In the genomic region with DNA sequence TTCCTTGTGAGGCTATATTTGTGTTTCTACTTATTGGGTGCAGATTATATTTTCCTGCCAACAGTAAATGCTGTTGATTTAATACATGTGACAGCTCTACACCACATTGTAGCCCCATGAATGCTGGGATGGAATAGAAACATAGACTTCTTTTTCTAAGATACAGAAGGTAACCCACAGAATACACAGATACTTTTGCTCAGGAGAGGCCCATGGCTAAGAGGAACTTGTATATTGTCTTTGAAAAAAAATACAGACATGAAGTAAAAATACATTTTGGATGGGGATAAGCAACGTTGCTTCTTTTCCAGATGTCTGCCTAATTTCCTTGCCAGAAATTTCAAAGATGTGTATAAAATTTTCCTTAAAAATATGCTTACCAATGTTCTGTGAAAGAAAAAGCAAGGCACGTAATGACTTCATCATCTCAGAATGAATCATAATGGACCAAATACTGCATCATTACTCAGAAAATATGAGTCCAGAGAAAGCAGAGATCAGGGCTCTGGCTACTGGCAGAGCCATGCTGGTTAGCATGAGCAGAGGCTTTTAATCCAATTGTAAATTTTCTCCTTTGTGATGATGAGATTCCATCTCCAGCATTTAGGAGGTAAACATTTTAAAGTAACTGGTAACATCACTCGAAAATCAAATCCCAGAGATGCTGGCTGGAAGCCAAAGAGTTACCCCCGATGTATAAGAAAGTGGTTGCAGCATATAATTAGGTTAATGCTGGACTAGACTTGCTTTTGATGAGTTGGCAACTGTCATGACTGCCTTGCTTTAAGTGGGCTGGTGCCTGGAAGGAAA, we compare ENCODE assay signal across 11 cellular contexts.
DNase-seq lines count a peak whose midpoint lies in the region; ATAC-seq and TF ChIP-seq lines count a peak whose summit lies in the region.
"Had no signal": no experiment of that assay in that cellular context is flagged by ENCODE, and none has a peak within 500 bp of the region (broad histone marks: within the 10 kb centered on the region; RNA-seq: fewer than 3 reads in every experiment).

No MANE protein-coding gene starts in this region.

- no peaks in the 10 kb centered on the region for H3K9me3 ChIP-seq in fibroblast of lung (ENCODE audit: control insufficient read depth, insufficient read depth, low read depth, low read length)

- TF ChIP-seq CTCF in fibroblast of lung (conservative IDR thresholded peaks at IDR 0.05 in 1 of 2, IDR thresholded peaks at IDR 0.05 in 1 of 2; ENCODE audit: low read depth in 1 of 2, low read length in 2 of 2) (no peak), omental fat pad (IDR thresholded peaks at IDR 0.05) (no peak)

- no peak overlapping the region for H3K9ac ChIP-seq in fibroblast of lung (ENCODE audit: insufficient read depth, low read length)

- H4K20me1 ChIP-seq in fibroblast of lung (ENCODE audit: control insufficient read depth, extremely low read depth, insufficient read depth, low read length), result no peaks in the 10 kb centered on the region

- H3K4me1 ChIP-seq in fibroblast of lung (ENCODE audit: control insufficient read depth, extremely low read depth, insufficient read depth, low read length) (no peaks in the 10 kb centered on the region), urinary bladder (ENCODE audit: insufficient read depth) (no peaks in the 10 kb centered on the region)

- no peaks in the 10 kb centered on the region for H3K36me3 ChIP-seq in fibroblast of lung (ENCODE audit: control insufficient read depth, insufficient read depth, low read length)
- no peaks in the 10 kb centered on the region for H3K36me3 ChIP-seq in urinary bladder (ENCODE audit: insufficient read depth)

- no peak overlapping the region for H3K27ac ChIP-seq in fibroblast of lung (ENCODE audit: insufficient read depth, low read length)
- peak overlapping the region; percentile 10 for H3K27ac ChIP-seq in urinary bladder (ENCODE audit: low read depth)

- 24% methylated on average over 4 of the region's 4 CpGs for WGBS in urinary bladder

- H3K4me3 ChIP-seq in fibroblast of lung (replicated peaks in 1 of 4; ENCODE audit: control extremely low read depth in 1 of 4, insufficient read depth in 1 of 4, low read depth in 3 of 4, low read length in 4 of 4) (no peak overlapping the region), urinary bladder (ENCODE audit: low read depth, low read length) (no peak overlapping the region)

- no peaks in the 10 kb centered on the region for H3K27me3 ChIP-seq in fibroblast of lung (ENCODE audit: control insufficient read depth, insufficient read depth, low read length)

- H2AFZ ChIP-seq in fibroblast of lung (ENCODE audit: low read length), result peak overlapping the region; percentile 14

- no peak for ATAC-seq in omental fat pad (ENCODE audit: low FRiP score)
- ATAC-seq in HG03108 (IDR thresholded peaks at IDR 0.05; ENCODE audit: unreplicated experiment), result no peak

- DNase-seq in NCI-H2171 treated with DMSO at 0.1 percent for 48 hours (lab: John Stamatoyannopoulos, UW) (peak; percentile 13), NCI-H2171 (lab: John Stamatoyannopoulos, UW) (no peak), NCI-H748 (lab: John Stamatoyannopoulos, UW; ENCODE audit: unreplicated experiment) (peak; percentile 68), fibroblast of lung (ENCODE audit: low read depth in 2 of 2) (peak; percentile 44 to 75), omental fat pad (ENCODE audit: low spot score) (no peak), NCI-H510A treated with DMSO at 0.1 percent for 48 hours (lab: John Stamatoyannopoulos, UW) (no peak)
- DNase-seq: 8988T; activated CD4-positive, alpha-beta T cell treated with anti-CD3 and anti-CD28 coated beads for 48 hours; DND-41 had no signal

- no peak overlapping the region for H3K4me2 ChIP-seq in fibroblast of lung (ENCODE audit: extremely low read depth, insufficient read depth, low read length)

- H3K79me2 ChIP-seq in fibroblast of lung (ENCODE audit: control insufficient read depth, insufficient read depth, low read length), result no peaks in the 10 kb centered on the region

Comparison
In these comparisons a context has a peak if more than half of its experiments do, and no peak if none do; other contexts are left out.
1. DNase-seq: peak in NCI-H2171 treated with DMSO at 0.1 percent for 48 hours (single experiment), NCI-H748 (single experiment) and fibroblast of lung (2 of 2); none in NCI-H2171 (single experiment), omental fat pad (single experiment) and NCI-H510A treated with DMSO at 0.1 percent for 48 hours (single experiment).